In genomic region chr2:99680946-99681345, GRCh38 we compare ENCODE assay signal across 1 cellular context.
TF ChIP-seq lines count a peak whose summit lies in the region.

No MANE protein-coding gene starts in this region.

TF ChIP-seq in SK-N-SH treated with all-trans-retinoic acid at 6 μM for 48 hours, 23 proteins besides CTCF, POLR2A, EP300 and RAD21 (continued from another document):
- TF ChIP-seq, protein P1, sequence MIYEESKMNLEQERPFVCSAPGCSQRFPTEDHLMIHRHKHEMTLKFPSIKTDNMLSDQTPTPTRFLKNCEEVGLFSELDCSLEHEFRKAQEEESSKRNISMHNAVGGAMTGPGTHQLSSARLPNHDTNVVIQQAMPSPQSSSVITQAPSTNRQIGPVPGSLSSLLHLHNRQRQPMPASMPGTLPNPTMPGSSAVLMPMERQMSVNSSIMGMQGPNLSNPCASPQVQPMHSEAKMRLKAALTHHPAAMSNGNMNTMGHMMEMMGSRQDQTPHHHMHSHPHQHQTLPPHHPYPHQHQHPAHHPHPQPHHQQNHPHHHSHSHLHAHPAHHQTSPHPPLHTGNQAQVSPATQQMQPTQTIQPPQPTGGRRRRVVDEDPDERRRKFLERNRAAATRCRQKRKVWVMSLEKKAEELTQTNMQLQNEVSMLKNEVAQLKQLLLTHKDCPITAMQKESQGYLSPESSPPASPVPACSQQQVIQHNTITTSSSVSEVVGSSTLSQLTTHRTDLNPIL (CRISPR knock-in tag; IDR thresholded peaks at IDR 0.05; ENCODE audit: low read depth): no peak
- TF ChIP-seq ZNF8 (CRISPR knock-in tag; IDR thresholded peaks at IDR 0.05): no peak
